In the genomic region with DNA sequence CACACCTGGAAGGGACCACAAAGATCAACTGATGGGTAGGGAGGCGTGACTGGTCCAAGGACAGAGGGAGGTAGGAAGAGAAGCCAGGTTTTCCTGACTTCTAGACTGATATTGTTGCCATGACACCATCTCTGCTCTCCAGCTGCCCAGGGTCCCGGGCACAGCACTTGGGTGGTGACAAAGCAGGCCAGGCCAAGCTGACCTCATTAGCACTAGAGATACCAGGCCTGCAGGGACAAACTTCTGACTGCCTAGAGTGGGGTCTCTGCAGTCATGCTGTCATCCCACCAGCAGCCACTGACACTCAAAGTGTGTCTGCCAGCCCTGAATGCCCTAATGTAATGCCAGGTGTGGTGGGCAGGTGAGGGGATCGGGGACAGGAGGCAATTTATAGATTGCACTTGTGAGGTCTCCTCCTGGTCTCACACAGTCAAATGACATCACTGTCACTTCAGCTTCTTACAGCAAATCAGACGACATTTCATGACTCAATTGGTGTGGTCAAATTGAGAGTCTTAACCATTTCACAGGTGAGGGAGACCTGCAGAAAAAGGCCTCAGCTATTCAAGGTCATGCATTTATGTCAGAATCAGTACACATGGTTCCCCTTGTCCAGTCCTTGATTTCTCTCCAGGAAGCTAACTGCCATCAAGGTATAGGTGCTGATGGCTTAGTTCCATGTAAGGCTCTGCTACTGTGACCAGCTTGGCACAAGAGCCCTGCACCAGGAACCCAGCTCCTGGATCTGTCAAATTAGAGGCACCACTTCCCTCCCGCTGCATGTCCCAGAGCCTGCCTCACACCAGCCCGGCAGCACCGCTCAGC, we compare ENCODE assay signal across 8 cellular contexts. TPM values are rescaled to one million over a fixed set of nuclear protein-coding genes. Genes with fewer than 3 reads are reported as not detected.
A peak's percentile ranks its signal among the peaks of the same experiment; 100 is the strongest.
DNase-seq lines count a peak whose midpoint lies in the region; ATAC-seq and TF ChIP-seq lines count a peak whose summit lies in the region.

No MANE protein-coding gene starts in this region.

- H3K9me3 Mint-ChIP-seq in IgD-negative memory B cell (no peaks in the 10 kb centered on the region), naive B cell (peaks cover 0 to 3% (median 0%) of the 10 kb centered on the region in 7 donors)
- no peaks in the 10 kb centered on the region for H3K9me3 Mint-ChIP-seq in central memory CD8-positive, alpha-beta T cell

- no peak overlapping the region for H3K27ac ChIP-seq in A673 (ENCODE audit: low read depth, low read length, poor library complexity, severe bottlenecking)

- CTCF ChIA-PET in A673 (lab: Charles Lee): no interaction called here

- DNase-seq in A673 (ENCODE audit: low spot score) (no peak), naive B cell (no peak), activated gamma-delta T cell treated with Interleukin-2 at 50 U/mL for 16 hours (no peak), amygdala (lab: John Stamatoyannopoulos, UW) (no peak), NCI-H2081 treated with DMSO at 0.1 percent for 48 hours (lab: John Stamatoyannopoulos, UW) (no peak), COR-L47 (lab: John Stamatoyannopoulos, UW) (no peak)
- DNase-seq in central memory CD8-positive, alpha-beta T cell (ENCODE audit: low spot score in 2 of 2): no peak

- no peak for TF ChIP-seq CTCF in A673 (conservative IDR thresholded peaks at IDR 0.05; ENCODE audit: low read depth, low read length)

- no peaks in the 10 kb centered on the region for H3K36me3 ChIP-seq in A673 (ENCODE audit: insufficient read depth, low read length, poor library complexity, severe bottlenecking)

- POLR2A ChIA-PET in A673 (lab: Charles Lee; ENCODE audit: low non-redundant PET): no interaction called here

- ATAC-seq in central memory CD8-positive, alpha-beta T cell (replicated peaks; ENCODE audit: extremely low read depth, poor library complexity, severe bottlenecking): no peak
- no peak for ATAC-seq in naive B cell (ENCODE audit: low read depth in 2 of 2)

- no TSS peak for BruUV-seq in A673 (replicated peaks; lab: Mats Ljungman, UMichigan)

- H3K36me3 Mint-ChIP-seq in IgD-negative memory B cell: no peaks in the 10 kb centered on the region
- peaks cover 24% of the 10 kb centered on the region for H3K36me3 Mint-ChIP-seq in central memory CD8-positive, alpha-beta T cell (ENCODE audit: insufficient read depth)
- no peaks in the 10 kb centered on the region for H3K36me3 Mint-ChIP-seq in naive B cell

- H3K4me1 ChIP-seq in A673 (ENCODE audit: insufficient read depth, low read length, poor library complexity, severe bottlenecking): peaks cover 22% of the 10 kb centered on the region

- H3K4me3 Mint-ChIP-seq in IgD-negative memory B cell (peak overlapping the region in 3 of 4 donors; percentile 84 to 90 (median 86)), naive B cell (peak overlapping the region in 6 of 8 donors; percentile 15 to 94 (median 84))
- H3K4me3 Mint-ChIP-seq in central memory CD8-positive, alpha-beta T cell: peak overlapping the region; percentile 97

- no peaks in the 10 kb centered on the region for H3K27me3 Mint-ChIP-seq in IgD-negative memory B cell
- no peaks in the 10 kb centered on the region for H3K27me3 Mint-ChIP-seq in central memory CD8-positive, alpha-beta T cell
- H3K27me3 Mint-ChIP-seq in naive B cell: no peaks in the 10 kb centered on the region

- H3K4me1 Mint-ChIP-seq in IgD-negative memory B cell (peaks cover 46 to 58% (median 47%) of the 10 kb centered on the region in 3 donors), naive B cell (peaks cover 50 to 72% (median 68%) of the 10 kb centered on the region in 3 donors)
- peaks cover 72% of the 10 kb centered on the region for H3K4me1 Mint-ChIP-seq in central memory CD8-positive, alpha-beta T cell

- intact Hi-C loops in A673 (cut with micrococcal nuclease; ENCODE audit: unreplicated experiment): no loop called here

- no peaks in the 10 kb centered on the region for H3K27me3 ChIP-seq in A673 (replicated peaks; ENCODE audit: insufficient read depth, low read depth, low read length, poor library complexity)

- H3K9me3 ChIP-seq in A673 (ENCODE audit: low read depth, low read length, poor library complexity, severe bottlenecking): no peaks in the 10 kb centered on the region

- H3K4me3 ChIP-seq in A673 (ENCODE audit: low read depth, low read length, poor library complexity, severe bottlenecking): peak overlapping the region; percentile 74

- H3K27ac Mint-ChIP-seq in IgD-negative memory B cell (peak overlapping the region; percentile 40 to 90 (median 81)), naive B cell (peak overlapping the region in 1 of 6 donors; percentile 69)
- H3K27ac Mint-ChIP-seq in central memory CD8-positive, alpha-beta T cell (ENCODE audit: low read depth): no peak overlapping the region

RNA-seq across cellular contexts. Expression of a gene that starts 2.7 kb away (rescaled TPM):
- total RNA-seq in A673 (2021): 27.0 and 30.2 TPM in 2 replicates
- polyA plus RNA-seq in IgD-negative memory B cell: 8.9 TPM
- polyA plus RNA-seq in naive B cell (ENCODE audit: low read depth in 6 of 6): 1 to 10 TPM; 3.1 to 9.3 (median 4.0) TPM
